1 cellular context compared by ENCODE assay signal in the genomic region with DNA sequence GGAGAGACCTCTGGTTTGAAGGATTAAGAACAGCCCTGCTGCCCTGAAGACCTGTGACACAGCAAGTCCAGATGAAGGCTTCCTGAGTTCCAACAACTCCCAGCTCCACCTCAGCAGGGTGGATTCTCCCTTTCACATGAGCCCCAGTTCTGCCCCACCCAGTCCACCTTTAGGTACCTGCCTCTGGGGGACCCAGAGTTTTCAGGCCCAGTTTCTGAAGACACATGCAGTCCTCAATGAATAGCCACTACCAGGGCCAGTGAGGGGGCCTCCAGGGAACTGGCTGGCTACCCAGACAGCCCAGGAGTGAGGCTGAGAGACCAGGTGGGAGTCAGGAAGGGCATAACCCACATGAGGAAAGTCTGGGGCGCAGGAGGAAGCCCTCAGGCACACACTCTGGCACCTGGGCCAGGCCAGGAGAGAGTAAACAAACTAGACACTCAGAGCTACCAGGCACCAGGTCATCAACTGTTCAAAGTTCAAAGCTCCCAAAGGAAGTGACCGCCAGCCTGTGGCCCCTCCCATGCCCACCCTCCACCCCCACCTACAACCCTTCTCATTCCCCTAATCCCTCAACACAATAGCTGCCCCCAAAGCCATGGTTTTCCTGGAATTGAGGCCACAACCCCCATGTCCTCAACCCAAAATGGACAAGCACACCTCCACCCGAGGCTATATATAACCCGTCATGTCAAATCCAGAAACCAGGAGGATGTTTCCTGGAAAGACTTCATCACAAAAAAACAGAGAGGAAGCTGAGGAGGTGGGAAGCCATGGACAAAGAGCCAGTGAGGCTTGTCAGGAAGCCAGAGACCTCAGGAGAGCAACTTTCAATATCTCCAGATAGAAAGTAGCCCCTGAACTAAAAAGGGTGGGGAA.
TF ChIP-seq lines count a peak whose summit lies in the region.

No MANE protein-coding gene starts in this region.

TF ChIP-seq in K562, 482 proteins besides CTCF, POLR2A, EP300 and RAD21 (continued from another document and continues in another):
- no peak for TF ChIP-seq ELK3 (CRISPR knock-in tag; IDR thresholded peaks at IDR 0.05)
- TF ChIP-seq ZNF449 (CRISPR knock-in tag; IDR thresholded peaks at IDR 0.05) = no peak
- no peak for TF ChIP-seq U2AF1 (optimal IDR thresholded peaks at IDR 0.05; ENCODE audit: low read depth, low read length)
- no peak for TF ChIP-seq FOXM1 (IDR thresholded peaks at IDR 0.05; ENCODE audit: low read depth)
- no peak for TF ChIP-seq FOXM1 (CRISPR knock-in tag; IDR thresholded peaks at IDR 0.05; ENCODE audit: low read depth)
- no peak for TF ChIP-seq SRSF7 (optimal IDR thresholded peaks at IDR 0.05; ENCODE audit: low read depth, low read length)
- TF ChIP-seq POLR2AphosphoS2 (IDR thresholded peaks at IDR 0.05; ENCODE audit: low read length) = no peak
- no peak for TF ChIP-seq SAP30 (IDR thresholded peaks at IDR 0.05; ENCODE audit: borderline replicate concordance, insufficient read depth, low read depth, low read length, poor library complexity, severe bottlenecking)
- no peak for TF ChIP-seq LARP7 (IDR thresholded peaks at IDR 0.05)
- no peak for TF ChIP-seq RFX1 (IDR thresholded peaks at IDR 0.05)
- no peak for TF ChIP-seq FOXJ2 (tag; IDR thresholded peaks at IDR 0.05)
- TF ChIP-seq ETV1 (tag; conservative IDR thresholded peaks at IDR 0.05; ENCODE audit: low read depth) = no peak
- peak; percentile 39; the same call in 1 of the 2 replicates for TF ChIP-seq RBFOX2 (IDR thresholded peaks at IDR 0.05; ENCODE audit: low read depth, low read length)
- TF ChIP-seq PYGO2 (tag; IDR thresholded peaks at IDR 0.05) = no peak
- no peak for TF ChIP-seq ZNF431 (CRISPR knock-in tag; IDR thresholded peaks at IDR 0.05)
- no peak for TF ChIP-seq AFF4 (CRISPR knock-in tag; IDR thresholded peaks at IDR 0.05)
- no peak for TF ChIP-seq TAF9B (IDR thresholded peaks at IDR 0.05; ENCODE audit: partially characterized antibody)
- TF ChIP-seq SAFB2 (IDR thresholded peaks at IDR 0.05; ENCODE audit: borderline replicate concordance, low read depth, low read length, severe bottlenecking) = no peak
- no peak for TF ChIP-seq FOXA3 (CRISPR knock-in tag; conservative IDR thresholded peaks at IDR 0.05 in 1 of 2, IDR thresholded peaks at IDR 0.05 in 1 of 2)
- TF ChIP-seq MIER1 (IDR thresholded peaks at IDR 0.05; ENCODE audit: low read depth) = no peak
- TF ChIP-seq, protein P1, sequence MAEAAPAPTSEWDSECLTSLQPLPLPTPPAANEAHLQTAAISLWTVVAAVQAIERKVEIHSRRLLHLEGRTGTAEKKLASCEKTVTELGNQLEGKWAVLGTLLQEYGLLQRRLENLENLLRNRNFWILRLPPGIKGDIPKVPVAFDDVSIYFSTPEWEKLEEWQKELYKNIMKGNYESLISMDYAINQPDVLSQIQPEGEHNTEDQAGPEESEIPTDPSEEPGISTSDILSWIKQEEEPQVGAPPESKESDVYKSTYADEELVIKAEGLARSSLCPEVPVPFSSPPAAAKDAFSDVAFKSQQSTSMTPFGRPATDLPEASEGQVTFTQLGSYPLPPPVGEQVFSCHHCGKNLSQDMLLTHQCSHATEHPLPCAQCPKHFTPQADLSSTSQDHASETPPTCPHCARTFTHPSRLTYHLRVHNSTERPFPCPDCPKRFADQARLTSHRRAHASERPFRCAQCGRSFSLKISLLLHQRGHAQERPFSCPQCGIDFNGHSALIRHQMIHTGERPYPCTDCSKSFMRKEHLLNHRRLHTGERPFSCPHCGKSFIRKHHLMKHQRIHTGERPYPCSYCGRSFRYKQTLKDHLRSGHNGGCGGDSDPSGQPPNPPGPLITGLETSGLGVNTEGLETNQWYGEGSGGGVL (CRISPR knock-in tag; IDR thresholded peaks at IDR 0.05) = no peak
- TF ChIP-seq MYNN (IDR thresholded peaks at IDR 0.05) = no peak
- no peak for TF ChIP-seq MYNN (CRISPR knock-in tag; IDR thresholded peaks at IDR 0.05)
- TF ChIP-seq, protein P2, sequence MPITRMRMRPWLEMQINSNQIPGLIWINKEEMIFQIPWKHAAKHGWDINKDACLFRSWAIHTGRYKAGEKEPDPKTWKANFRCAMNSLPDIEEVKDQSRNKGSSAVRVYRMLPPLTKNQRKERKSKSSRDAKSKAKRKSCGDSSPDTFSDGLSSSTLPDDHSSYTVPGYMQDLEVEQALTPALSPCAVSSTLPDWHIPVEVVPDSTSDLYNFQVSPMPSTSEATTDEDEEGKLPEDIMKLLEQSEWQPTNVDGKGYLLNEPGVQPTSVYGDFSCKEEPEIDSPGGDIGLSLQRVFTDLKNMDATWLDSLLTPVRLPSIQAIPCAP (CRISPR knock-in tag; IDR thresholded peaks at IDR 0.05; ENCODE audit: borderline replicate concordance) = no peak
- TF ChIP-seq TAF15 (IDR thresholded peaks at IDR 0.05; ENCODE audit: low read depth, low read length) = no peak
- TF ChIP-seq ZBTB8A (IDR thresholded peaks at IDR 0.05; ENCODE audit: partially characterized antibody) = no peak
- no peak for TF ChIP-seq SRSF9 (IDR thresholded peaks at IDR 0.05; ENCODE audit: borderline replicate concordance, low read depth, low read length)
- TF ChIP-seq, protein P3, sequence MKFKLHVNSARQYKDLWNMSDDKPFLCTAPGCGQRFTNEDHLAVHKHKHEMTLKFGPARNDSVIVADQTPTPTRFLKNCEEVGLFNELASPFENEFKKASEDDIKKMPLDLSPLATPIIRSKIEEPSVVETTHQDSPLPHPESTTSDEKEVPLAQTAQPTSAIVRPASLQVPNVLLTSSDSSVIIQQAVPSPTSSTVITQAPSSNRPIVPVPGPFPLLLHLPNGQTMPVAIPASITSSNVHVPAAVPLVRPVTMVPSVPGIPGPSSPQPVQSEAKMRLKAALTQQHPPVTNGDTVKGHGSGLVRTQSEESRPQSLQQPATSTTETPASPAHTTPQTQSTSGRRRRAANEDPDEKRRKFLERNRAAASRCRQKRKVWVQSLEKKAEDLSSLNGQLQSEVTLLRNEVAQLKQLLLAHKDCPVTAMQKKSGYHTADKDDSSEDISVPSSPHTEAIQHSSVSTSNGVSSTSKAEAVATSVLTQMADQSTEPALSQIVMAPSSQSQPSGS (CRISPR knock-in tag; IDR thresholded peaks at IDR 0.05) = no peak
- no peak for TF ChIP-seq RBM14 (IDR thresholded peaks at IDR 0.05; ENCODE audit: borderline replicate concordance, insufficient read depth, low read depth, low read length)
- TF ChIP-seq POLR2B (IDR thresholded peaks at IDR 0.05; ENCODE audit: low read depth, partially characterized antibody) = no peak
- TF ChIP-seq IFI16 (CRISPR knock-in tag; IDR thresholded peaks at IDR 0.05) = no peak
- TF ChIP-seq PTTG1 (tag; IDR thresholded peaks at IDR 0.05; ENCODE audit: low read depth) = no peak
- TF ChIP-seq BCOR (IDR thresholded peaks at IDR 0.05) = no peak
- TF ChIP-seq ARID3B (CRISPR knock-in tag; IDR thresholded peaks at IDR 0.05; ENCODE audit: borderline replicate concordance) = no peak
- TF ChIP-seq, protein P4, sequence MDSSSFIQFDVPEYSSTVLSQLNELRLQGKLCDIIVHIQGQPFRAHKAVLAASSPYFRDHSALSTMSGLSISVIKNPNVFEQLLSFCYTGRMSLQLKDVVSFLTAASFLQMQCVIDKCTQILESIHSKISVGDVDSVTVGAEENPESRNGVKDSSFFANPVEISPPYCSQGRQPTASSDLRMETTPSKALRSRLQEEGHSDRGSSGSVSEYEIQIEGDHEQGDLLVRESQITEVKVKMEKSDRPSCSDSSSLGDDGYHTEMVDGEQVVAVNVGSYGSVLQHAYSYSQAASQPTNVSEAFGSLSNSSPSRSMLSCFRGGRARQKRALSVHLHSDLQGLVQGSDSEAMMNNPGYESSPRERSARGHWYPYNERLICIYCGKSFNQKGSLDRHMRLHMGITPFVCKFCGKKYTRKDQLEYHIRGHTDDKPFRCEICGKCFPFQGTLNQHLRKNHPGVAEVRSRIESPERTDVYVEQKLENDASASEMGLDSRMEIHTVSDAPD (CRISPR knock-in tag; IDR thresholded peaks at IDR 0.05) = no peak
- no peak for TF ChIP-seq GABPA (tag; conservative IDR thresholded peaks at IDR 0.05; ENCODE audit: low read depth)
- TF ChIP-seq POLR2AphosphoS5 (IDR thresholded peaks at IDR 0.05; ENCODE audit: control insufficient read depth, insufficient read depth, low read depth, low read length) = peak; percentile 25; the same call in 1 of the 2 replicates
- TF ChIP-seq PRMT5 (CRISPR knock-in tag; IDR thresholded peaks at IDR 0.05) = no peak
- TF ChIP-seq HCFC1 (IDR thresholded peaks at IDR 0.05; ENCODE audit: low read depth, low read length) = no peak
- no peak for TF ChIP-seq ZNF41 (CRISPR knock-in tag; conservative IDR thresholded peaks at IDR 0.05)
- TF ChIP-seq SPI1 (IDR thresholded peaks at IDR 0.05; ENCODE audit: borderline replicate concordance, low read depth, low read length) = peak; percentile 20; the same call in 1 of the 2 replicates
- no peak for TF ChIP-seq EHMT2 (IDR thresholded peaks at IDR 0.05)
